Comparison of ENCODE assay signal across 14 cellular contexts in the genomic region with DNA sequence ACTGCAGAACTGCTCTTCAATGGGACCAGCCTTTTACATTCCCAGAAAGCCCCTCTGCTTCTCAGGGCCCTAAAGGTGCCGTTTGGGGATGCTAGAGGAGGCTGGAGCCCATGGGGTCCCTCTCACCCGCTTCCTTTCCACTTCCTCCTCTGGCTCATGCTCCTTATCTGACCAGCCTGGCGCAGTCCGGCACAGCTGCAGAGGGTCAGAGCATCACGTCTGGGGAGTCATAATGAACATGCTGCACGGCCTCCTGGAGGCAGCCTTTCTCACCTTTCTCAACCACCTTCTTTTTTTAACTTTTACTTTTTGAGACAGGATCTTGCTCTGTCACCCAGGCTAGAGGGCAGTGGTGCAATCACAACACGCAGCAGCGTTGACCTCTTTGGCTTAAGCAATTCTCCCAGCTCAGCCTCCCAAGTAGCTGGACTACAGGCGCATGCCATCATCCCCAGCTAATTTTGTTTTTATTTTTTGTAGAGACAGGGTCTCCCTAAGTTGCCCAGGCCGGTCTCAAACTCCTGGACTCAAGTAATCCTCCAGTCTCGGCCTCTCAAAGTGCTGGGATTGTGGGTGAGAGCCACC. TPM values are rescaled to one million over a fixed set of nuclear protein-coding genes. Genes with fewer than 3 reads are reported as not detected.
A peak's percentile ranks its signal among the peaks of the same experiment; 100 is the strongest.
DNase-seq lines count a peak whose midpoint lies in the region; ATAC-seq, FAIRE-seq and TF ChIP-seq lines count a peak whose summit lies in the region.
"Had no signal": no experiment of that assay in that cellular context is flagged by ENCODE, and none has a peak within 500 bp of the region (broad histone marks: within the 10 kb centered on the region; RNA-seq: fewer than 3 reads in every experiment).

No MANE protein-coding gene starts in this region.

- ATAC-seq in HG03097 (IDR thresholded peaks at IDR 0.05; ENCODE audit: low FRiP score, unreplicated experiment): no peak
- ATAC-seq: right cardiac atrium had no signal

- POLR2A ChIA-PET in activated CD4-positive, alpha-beta T cell treated with anti-CD3 and anti-CD28 coated beads, Interleukin-2, amount 10 ng/mL, durations not matched to agents 7 days and 5 days (lab: Charles Lee): interaction anchor here (1.6 kb wide), 1 partner anchor 14 kb away, joined by 4 read pairs; no protein-coding TSS in a partner anchor

- H2AFZ ChIP-seq in smooth muscle cell (ENCODE audit: low read depth): no peak overlapping the region

- H3K36me3 Mint-ChIP-seq in activated CD4-positive, alpha-beta T cell treated with anti-CD3 and anti-CD28 coated beads, Interleukin-2, amount 10 ng/mL, durations not matched to agents 7 days and 5 days (ENCODE audit: low read depth): no peaks in the 10 kb centered on the region

- peaks cover 39% of the 10 kb centered on the region for H3K4me1 ChIP-seq in HUES48 (ENCODE audit: control insufficient read depth, insufficient read depth, low read length)
- peaks cover 0 to 11% of the 10 kb centered on the region in 2 donors for H3K4me1 ChIP-seq in small intestine (ENCODE audit: control insufficient read depth in 2 of 2, insufficient read depth in 1 of 2, low read depth in 1 of 2, low read length in 1 of 2)
- H3K4me1 ChIP-seq in smooth muscle cell (ENCODE audit: low read depth): peaks cover 9% of the 10 kb centered on the region

- peaks cover 71% of the 10 kb centered on the region for H3K4me1 Mint-ChIP-seq in activated CD4-positive, alpha-beta T cell treated with anti-CD3 and anti-CD28 coated beads, Interleukin-2, amount 10 ng/mL, durations not matched to agents 7 days and 5 days

- no peak overlapping the region for H3K4me3 ChIP-seq in HUES48 (ENCODE audit: low read depth, low read length)
- H3K4me3 ChIP-seq in small intestine (ENCODE audit: low read depth in 1 of 2, low read length in 2 of 2): no peak overlapping the region
- H3K4me3 ChIP-seq in smooth muscle cell: no peak overlapping the region
- H3K4me3 ChIP-seq: upper lobe of left lung had no signal

- H3K27me3 Mint-ChIP-seq in activated CD4-positive, alpha-beta T cell treated with anti-CD3 and anti-CD28 coated beads, Interleukin-2, amount 10 ng/mL, durations not matched to agents 7 days and 5 days: peaks cover 1% of the 10 kb centered on the region

- H3K9me3 ChIP-seq in HUES48 (ENCODE audit: control insufficient read depth, insufficient read depth, low read length) (no peaks in the 10 kb centered on the region), small intestine (ENCODE audit: control insufficient read depth, low read depth) (no peaks in the 10 kb centered on the region), smooth muscle cell (replicated peaks; ENCODE audit: low read depth) (no peaks in the 10 kb centered on the region)
- H3K9me3 ChIP-seq: upper lobe of left lung had no signal

- no peak overlapping the region for H3K4me3 Mint-ChIP-seq in activated CD4-positive, alpha-beta T cell treated with anti-CD3 and anti-CD28 coated beads, Interleukin-2, amount 10 ng/mL, durations not matched to agents 7 days and 5 days

- H3K79me2 ChIP-seq in smooth muscle cell (ENCODE audit: low read depth): no peaks in the 10 kb centered on the region

- no peaks in the 10 kb centered on the region for H3F3A ChIP-seq in smooth muscle cell (ENCODE audit: low read depth)

- no peaks in the 10 kb centered on the region for H4K20me1 ChIP-seq in smooth muscle cell (ENCODE audit: low read depth)

- no peak overlapping the region for H3K4me2 ChIP-seq in smooth muscle cell

- H3K36me3 ChIP-seq in HUES48 (ENCODE audit: control insufficient read depth, insufficient read depth, low read length) (no peaks in the 10 kb centered on the region), small intestine (ENCODE audit: control insufficient read depth in 2 of 2, insufficient read depth in 2 of 2, low read length in 2 of 2) (no peaks in the 10 kb centered on the region), smooth muscle cell (ENCODE audit: low read depth) (no peaks in the 10 kb centered on the region)
- H3K36me3 ChIP-seq: upper lobe of left lung had no signal

- no peak overlapping the region for H3K9ac ChIP-seq in HUES48 (ENCODE audit: low read depth, low read length)
- no peak overlapping the region for H3K9ac ChIP-seq in smooth muscle cell (ENCODE audit: low read depth)

- no peak for DNase-seq in activated CD4-positive, alpha-beta T cell treated with anti-CD3 and anti-CD28 coated beads, Interleukin-2, amount 10 ng/mL, durations not matched to agents 7 days and 5 days
- DNase-seq in activated CD4-positive, alpha-beta T cell treated with anti-CD3 and anti-CD28 coated beads for 1 hour: no peak
- DNase-seq in amniotic epithelial cell (ENCODE audit: low read depth) (peak; percentile 41), small intestine (peak; percentile 46), HuH-7 (ENCODE audit: low spot score) (no peak), smooth muscle cell (lab: John Stamatoyannopoulos, UW; ENCODE audit: unreplicated experiment) (no peak)
- DNase-seq: ACHN, EL, IMR-90, NCI-H2081 treated with DMSO at 0.1 percent for 48 hours, right cardiac atrium, upper lobe of left lung had no signal

- no peak for FAIRE-seq in small intestine (lab: Jason Lieb, UNC)

- H3K27me3 ChIP-seq in HUES48 (ENCODE audit: control insufficient read depth, insufficient read depth, low read length) (peaks cover 18% of the 10 kb centered on the region), small intestine (ENCODE audit: control insufficient read depth in 2 of 2, insufficient read depth in 2 of 2, low read length in 2 of 2) (no peaks in the 10 kb centered on the region), smooth muscle cell (ENCODE audit: low read depth) (no peaks in the 10 kb centered on the region)
- H3K27me3 ChIP-seq: upper lobe of left lung had no signal

- WGBS in small intestine, 3 donors: 58 to 65% (median 59%) methylated on average over 11 of the region's 11 CpGs
- WGBS in smooth muscle cell (ENCODE audit: low lambda C conversion rate): 76% methylated on average over 11 of the region's 11 CpGs

- CTCF ChIA-PET in activated CD4-positive, alpha-beta T cell treated with anti-CD3 and anti-CD28 coated beads, Interleukin-2, amount 10 ng/mL, durations not matched to agents 7 days and 5 days (lab: Charles Lee): interaction anchor here (0.6 to 6.0 kb wide), 8 partner anchors 10 to 59 kb away, joined by 4 to 44 read pairs (median 16); no protein-coding TSS in a partner anchor

- H3K27ac Mint-ChIP-seq in activated CD4-positive, alpha-beta T cell treated with anti-CD3 and anti-CD28 coated beads, Interleukin-2, amount 10 ng/mL, durations not matched to agents 7 days and 5 days: peak overlapping the region; percentile 94

- H3K9me3 Mint-ChIP-seq in activated CD4-positive, alpha-beta T cell treated with anti-CD3 and anti-CD28 coated beads, Interleukin-2, amount 10 ng/mL, durations not matched to agents 7 days and 5 days: no peaks in the 10 kb centered on the region

- TF ChIP-seq CTCF in smooth muscle cell (IDR thresholded peaks at IDR 0.05; ENCODE audit: borderline replicate concordance, insufficient read depth, poor library complexity, severe bottlenecking): no peak

- H3K27ac ChIP-seq in HUES48 (ENCODE audit: low read depth, low read length) (peak overlapping the region; percentile 78), small intestine (ENCODE audit: low read depth in 1 of 2, low read length in 1 of 2) (peak overlapping the region; percentile 52 to 83), smooth muscle cell (ENCODE audit: low read depth) (no peak overlapping the region)
- H3K27ac ChIP-seq: upper lobe of left lung had no signal

RNA-seq across cellular contexts. Expression of a gene that starts 15.1 kb away (rescaled TPM):
- total RNA-seq in activated CD4-positive, alpha-beta T cell treated with anti-CD3 and anti-CD28 coated beads, Interleukin-2, amount 10 ng/mL, durations not matched to agents 7 days and 5 days: 100 to 1,000 TPM; 271 to 283 TPM
- 10 to 100 TPM; 11.3 to 13.3 (median 11.4) TPM for polyA plus RNA-seq in small intestine
- 1.8 and 3.2 TPM in 2 replicates for total RNA-seq in smooth muscle cell
- 3.4 and 10.8 TPM in 2 replicates for polyA plus RNA-seq in smooth muscle cell

Comparison
In these comparisons a context has a peak if more than half of its experiments do, and no peak if none do; other contexts are left out.
1. DNase-seq: peak in amniotic epithelial cell (single experiment) and small intestine (single experiment); none in activated CD4-positive, alpha-beta T cell treated with anti-CD3 and anti-CD28 coated beads, Interleukin-2, amount 10 ng/mL, durations not matched to agents 7 days and 5 days (single experiment), activated CD4-positive, alpha-beta T cell treated with anti-CD3 and anti-CD28 coated beads for 1 hour (single experiment), HuH-7 (single experiment) and smooth muscle cell (single experiment).
2. RNA of a gene that starts 15.1 kb away (total RNA-seq): 271 to 283 TPM in activated CD4-positive, alpha-beta T cell treated with anti-CD3 and anti-CD28 coated beads, Interleukin-2, amount 10 ng/mL, durations not matched to agents 7 days and 5 days; 1.8 to 3.2 TPM in smooth muscle cell; every median in the first group is over 10 times any median in the second.